Comparison of ENCODE assay signal across 11 cellular contexts in genomic region chr20:37356961-37357371, GRCh38. TPM values are rescaled to one million over a fixed set of nuclear protein-coding genes. Genes with fewer than 3 reads are reported as not detected.
DNase-seq lines count a peak whose midpoint lies in the region; ATAC-seq and TF ChIP-seq lines count a peak whose summit lies in the region.
"Had no signal": no experiment of that assay in that cellular context is flagged by ENCODE, and none has a peak within 500 bp of the region (broad histone marks: within the 10 kb centered on the region; RNA-seq: fewer than 3 reads in every experiment).

No MANE protein-coding gene starts in this region.

- H3K36me3 Mint-ChIP-seq in naive thymus-derived CD4-positive, alpha-beta T cell: no peaks in the 10 kb centered on the region
- no peaks in the 10 kb centered on the region for H3K36me3 Mint-ChIP-seq in type B pancreatic cell
- H3K36me3 Mint-ChIP-seq: activated naive CD8-positive, alpha-beta T cell treated with anti-CD3 and anti-CD28 coated beads, Interleukin-2, amount 10 ng/mL, durations not matched to agents 7 days and 5 days had no signal

- H3K36me3 ChIP-seq in naive thymus-derived CD4-positive, alpha-beta T cell (ENCODE audit: control insufficient read depth in 2 of 3, insufficient read depth in 3 of 3, low read length in 3 of 3): no peaks in the 10 kb centered on the region

- peak; percentile 22 for ATAC-seq in naive thymus-derived CD4-positive, alpha-beta T cell
- ATAC-seq in HG02981 (IDR thresholded peaks at IDR 0.05; ENCODE audit: unreplicated experiment): no peak

- H3K9me3 Mint-ChIP-seq in naive thymus-derived CD4-positive, alpha-beta T cell: no peaks in the 10 kb centered on the region
- H3K9me3 Mint-ChIP-seq in type B pancreatic cell: no peaks in the 10 kb centered on the region
- H3K9me3 Mint-ChIP-seq: activated naive CD8-positive, alpha-beta T cell treated with anti-CD3 and anti-CD28 coated beads, Interleukin-2, amount 10 ng/mL, durations not matched to agents 7 days and 5 days had no signal

- H3K4me1 Mint-ChIP-seq in naive thymus-derived CD4-positive, alpha-beta T cell: peaks cover 0 to 12% (median 0%) of the 10 kb centered on the region in 7 donors
- peaks cover 24% of the 10 kb centered on the region for H3K4me1 Mint-ChIP-seq in type B pancreatic cell (ENCODE audit: unreplicated experiment)

- no peaks in the 10 kb centered on the region for H3K27me3 Mint-ChIP-seq in naive thymus-derived CD4-positive, alpha-beta T cell
- no peaks in the 10 kb centered on the region for H3K27me3 Mint-ChIP-seq in type B pancreatic cell
- H3K27me3 Mint-ChIP-seq: activated naive CD8-positive, alpha-beta T cell treated with anti-CD3 and anti-CD28 coated beads, Interleukin-2, amount 10 ng/mL, durations not matched to agents 7 days and 5 days had no signal

- POLR2A ChIA-PET in naive thymus-derived CD4-positive, alpha-beta T cell (lab: Charles Lee): no interaction called here

- H3K4me1 ChIP-seq in naive thymus-derived CD4-positive, alpha-beta T cell (ENCODE audit: control insufficient read depth in 2 of 2, insufficient read depth in 2 of 2, low read length in 2 of 2): no peaks in the 10 kb centered on the region

- H3K27ac ChIP-seq in coronary artery: peak overlapping the region; percentile 3 to 66
- no peak overlapping the region for H3K27ac ChIP-seq in naive thymus-derived CD4-positive, alpha-beta T cell (ENCODE audit: low read depth, low read length)

- no peak overlapping the region for H3K27ac Mint-ChIP-seq in naive thymus-derived CD4-positive, alpha-beta T cell
- H3K27ac Mint-ChIP-seq in type B pancreatic cell: peak overlapping the region; percentile 52
- H3K27ac Mint-ChIP-seq: activated naive CD8-positive, alpha-beta T cell treated with anti-CD3 and anti-CD28 coated beads, Interleukin-2, amount 10 ng/mL, durations not matched to agents 7 days and 5 days had no signal

- H3K4me3 ChIP-seq in coronary artery: no peak overlapping the region
- no peak overlapping the region for H3K4me3 ChIP-seq in naive thymus-derived CD4-positive, alpha-beta T cell (ENCODE audit: low read length)
- H3K4me3 ChIP-seq: testis had no signal

- intact Hi-C loops in naive thymus-derived CD4-positive, alpha-beta T cell (cut with micrococcal nuclease): no loop called here

- peak; percentile 36 for DNase-seq in activated effector memory CD4-positive, alpha-beta T cell treated with anti-CD3 and anti-CD28 coated beads, Interleukin-2, amount 50 U/mL, for 16 hours
- DNase-seq in activated effector memory CD4-positive, alpha-beta T cell treated with Interleukin-2 at 50 U/mL for 16 hours: no peak
- DNase-seq in coronary artery (ENCODE audit: low spot score) (peak; percentile 71), type B pancreatic cell (ENCODE audit: extremely low spot score, unreplicated experiment) (no peak), NCI-H1417 (lab: John Stamatoyannopoulos, UW) (no peak)
- no peak for DNase-seq in naive thymus-derived CD4-positive, alpha-beta T cell
- no peak for DNase-seq in stimulated activated CD4-positive, alpha-beta T cell treated with anti-CD3 and anti-CD28 coated beads, Interleukin-4, amount 100 ng/mL, for 24 hours
- DNase-seq: activated naive CD8-positive, alpha-beta T cell treated with anti-CD3 and anti-CD28 coated beads, Interleukin-2, amount 10 ng/mL, durations not matched to agents 7 days and 5 days; NK-92 treated with Interleukin-12 subunit alpha and Interleukin-12 subunit beta, amount 100 ng/mL, for 24 hours; testis had no signal

- no peaks in the 10 kb centered on the region for H3K9me3 ChIP-seq in naive thymus-derived CD4-positive, alpha-beta T cell (ENCODE audit: control insufficient read depth in 2 of 3, low read length in 3 of 3)
- H3K9me3 ChIP-seq: testis had no signal

- no peak for TF ChIP-seq CTCF in coronary artery (IDR thresholded peaks at IDR 0.05)
- no peak for TF ChIP-seq CTCF in type B pancreatic cell (conservative IDR thresholded peaks at IDR 0.05)

- CTCF ChIA-PET in naive thymus-derived CD4-positive, alpha-beta T cell (lab: Charles Lee): no interaction called here

- H3K27me3 ChIP-seq in naive thymus-derived CD4-positive, alpha-beta T cell (ENCODE audit: control insufficient read depth in 2 of 2, insufficient read depth in 2 of 2, low read length in 2 of 2): no peaks in the 10 kb centered on the region
- H3K27me3 ChIP-seq: testis had no signal

- H3K4me3 Mint-ChIP-seq in naive thymus-derived CD4-positive, alpha-beta T cell: no peak overlapping the region
- no peak overlapping the region for H3K4me3 Mint-ChIP-seq in type B pancreatic cell
- H3K4me3 Mint-ChIP-seq: activated naive CD8-positive, alpha-beta T cell treated with anti-CD3 and anti-CD28 coated beads, Interleukin-2, amount 10 ng/mL, durations not matched to agents 7 days and 5 days had no signal

RNA-seq across cellular contexts. Expression of gene SRC, which starts 11.0 kb away (rescaled TPM):
- 10 to 100 TPM in 1 of 5 experiments, 1 to 10 TPM in 4; 2.8 to 26.6 (median 4.4) TPM for total RNA-seq in naive thymus-derived CD4-positive, alpha-beta T cell
- under 1 TPM; 0.63 to 0.82 TPM for polyA plus RNA-seq in naive thymus-derived CD4-positive, alpha-beta T cell
- 56.0 and 70.3 TPM in 2 replicates for total RNA-seq in type B pancreatic cell (ENCODE audit: low replicate concordance)

Comparison
In these comparisons a context has a peak if more than half of its experiments do, and no peak if none do; other contexts are left out.
1. DNase-seq: peak in activated effector memory CD4-positive, alpha-beta T cell treated with anti-CD3 and anti-CD28 coated beads, Interleukin-2, amount 50 U/mL, for 16 hours (single experiment) and coronary artery (single experiment); none in activated effector memory CD4-positive, alpha-beta T cell treated with Interleukin-2 at 50 U/mL for 16 hours (single experiment), naive thymus-derived CD4-positive, alpha-beta T cell (0 of 9), type B pancreatic cell (single experiment), stimulated activated CD4-positive, alpha-beta T cell treated with anti-CD3 and anti-CD28 coated beads, Interleukin-4, amount 100 ng/mL, for 24 hours (single experiment) and NCI-H1417 (0 of 3).